1 cellular context compared by ENCODE assay signal in genomic region chr4:169079942-169080827, GRCh38.
TF ChIP-seq lines count a peak whose summit lies in the region.

No MANE protein-coding gene starts in this region.

TF ChIP-seq in GM12878, 131 proteins besides CTCF, POLR2A, EP300 and RAD21 (continued from another document and continues in another):
- TF ChIP-seq ZNF687 (IDR thresholded peaks at IDR 0.05) (peak; percentile 56; the same call in 1 of the 2 replicates), BMI1 (IDR thresholded peaks at IDR 0.05; ENCODE audit: borderline replicate concordance) (no peak), ETV6 (conservative IDR thresholded peaks at IDR 0.05 in 1 of 2, IDR thresholded peaks at IDR 0.05 in 1 of 2; ENCODE audit: borderline replicate concordance in 1 of 2, low read depth in 1 of 2) (no peak), SIX5 (IDR thresholded peaks at IDR 0.05; ENCODE audit: low read depth, low read length, severe bottlenecking) (no peak), RUNX3 (IDR thresholded peaks at IDR 0.05; ENCODE audit: low read length) (peak; percentile 39), IKZF2 (IDR thresholded peaks at IDR 0.05) (0 out of 4 replicates have a peak, but pooled peaks of 1 of the 2 experiments have one; percentile 10), JUND (IDR thresholded peaks at IDR 0.05; ENCODE audit: low read depth, low read length) (no peak), ZZZ3 (IDR thresholded peaks at IDR 0.05; ENCODE audit: control insufficient read depth, insufficient read length, low read depth) (no peak), LARP7 (IDR thresholded peaks at IDR 0.05) (no peak), E2F4 (IDR thresholded peaks at IDR 0.05; ENCODE audit: low read depth, low read length) (no peak), RELA (IDR thresholded peaks at IDR 0.05; ENCODE audit: borderline replicate concordance, partially characterized antibody) (no peak), MLLT1 (IDR thresholded peaks at IDR 0.05) (no peak), ATF2 (IDR thresholded peaks at IDR 0.05; ENCODE audit: low read length) (no peak), CUX1 (IDR thresholded peaks at IDR 0.05; ENCODE audit: insufficient replicate concordance, low read depth, low read length) (no peak), ZNF217 (IDR thresholded peaks at IDR 0.05) (no peak), TARDBP (IDR thresholded peaks at IDR 0.05; ENCODE audit: borderline replicate concordance) (no peak), SRF (IDR thresholded peaks at IDR 0.05; ENCODE audit: low read depth in 2 of 2, low read length in 2 of 2) (no peak), MTA3 (IDR thresholded peaks at IDR 0.05; ENCODE audit: borderline replicate concordance, low read length) (no peak), E4F1 (IDR thresholded peaks at IDR 0.05; ENCODE audit: borderline replicate concordance, partially characterized antibody) (no peak), GABPA (IDR thresholded peaks at IDR 0.05; ENCODE audit: low read depth) (no peak), TAF1 (IDR thresholded peaks at IDR 0.05; ENCODE audit: borderline replicate concordance, low read depth, low read length) (peak; percentile 19; the same call in 1 of the 2 replicates), CBX5 (IDR thresholded peaks at IDR 0.05; ENCODE audit: low read depth) (no peak), IRF3 (IDR thresholded peaks at IDR 0.05) (no peak), BCL3 (IDR thresholded peaks at IDR 0.05; ENCODE audit: borderline replicate concordance, insufficient read depth, low read depth, low read length, poor library complexity, severe bottlenecking) (no peak), POLR2AphosphoS5 (IDR thresholded peaks at IDR 0.05; ENCODE audit: low read length) (peak; percentile 42; the same call in 1 of the 2 replicates), ASH2L (IDR thresholded peaks at IDR 0.05; ENCODE audit: borderline replicate concordance, low read depth) (no peak), CBFB (IDR thresholded peaks at IDR 0.05; ENCODE audit: low read depth) (no peak), EGR1 (IDR thresholded peaks at IDR 0.05; ENCODE audit: borderline replicate concordance in 1 of 2, low read depth in 2 of 2, low read length in 2 of 2) (no peak), RELB (IDR thresholded peaks at IDR 0.05; ENCODE audit: low read depth) (no peak), PKNOX1 (IDR thresholded peaks at IDR 0.05) (no peak), SMARCA5 (IDR thresholded peaks at IDR 0.05) (no peak), IRF4 (IDR thresholded peaks at IDR 0.05; ENCODE audit: low read depth, low read length) (0 out of 2 replicates have a peak, but pooled peaks have one; percentile 12), SMAD1 (IDR thresholded peaks at IDR 0.05; ENCODE audit: low read depth, partially characterized antibody) (no peak), MEF2A (IDR thresholded peaks at IDR 0.05; ENCODE audit: insufficient read depth, low read depth, low read length) (no peak), POLR2AphosphoS2 (IDR thresholded peaks at IDR 0.05; ENCODE audit: low read depth, low read length) (no peak), SUPT20H (IDR thresholded peaks at IDR 0.05; ENCODE audit: borderline replicate concordance, control insufficient read depth, low read depth, low read length) (no peak), ATF7 (IDR thresholded peaks at IDR 0.05; ENCODE audit: low read depth) (no peak), STAT1 (conservative IDR thresholded peaks at IDR 0.05) (no peak), DPF2 (IDR thresholded peaks at IDR 0.05) (no peak)
